ENCODE assay signal across 10 cellular contexts in genomic region chr6:169188051-169188863, GRCh38.
DNase-seq lines count a peak whose midpoint lies in the region; ATAC-seq and TF ChIP-seq lines count a peak whose summit lies in the region.
"Had no signal": no experiment of that assay in that cellular context is flagged by ENCODE, and none has a peak within 500 bp of the region (broad histone marks: within the 10 kb centered on the region; RNA-seq: fewer than 3 reads in every experiment).

No MANE protein-coding gene starts in this region.

- in situ Hi-C loops in Caki2 (cut with HindIII; ENCODE audit: low pct_unique_long_range_greater_than_20kb, low sequenced_read_pairs): no loop called here

- H2BK120ac ChIP-seq in mesendoderm (ENCODE audit: low read depth, low read length): no peak overlapping the region

- no peak overlapping the region for H3K23ac ChIP-seq in mesendoderm (ENCODE audit: low read length)

- no CpG with 5 or more reads among the region's 15 CpGs for WGBS in mesendoderm (ENCODE audit: extremely low coverage, insufficient coverage, low lambda C conversion rate)

- H3K4me1 ChIP-seq in mesendoderm (ENCODE audit: control insufficient read depth, low read depth, low read length) (no peaks in the 10 kb centered on the region), GM23338 (ENCODE audit: insufficient read depth) (no peaks in the 10 kb centered on the region)

- no peaks in the 10 kb centered on the region for H3K9me2 ChIP-seq in GM23338 (ENCODE audit: insufficient read depth)

- no peak overlapping the region for H3K9ac ChIP-seq in mesendoderm (ENCODE audit: low read length)
- H3K9ac ChIP-seq: KMS-11 had no signal

- no peak overlapping the region for H4K5ac ChIP-seq in mesendoderm (ENCODE audit: low read length)

- H3K4me3 Mint-ChIP-seq in GM23338 (no peak overlapping the region), endothelial cell (ENCODE audit: unreplicated experiment) (no peak overlapping the region)

- DNase-seq in Caki2 (ENCODE audit: low read depth): peak; percentile 11
- peak; percentile 81 for DNase-seq in HT1080 (ENCODE audit: low read depth)
- peak; percentile 49 for DNase-seq in amniotic stem cell (lab: John Stamatoyannopoulos, UW)
- DNase-seq in mesendoderm: peak; percentile 14
- no peak for DNase-seq in iPS-NIHi7 (ENCODE audit: extremely low spot score)
- DNase-seq in GM23338 (ENCODE audit: low spot score): no peak
- no peak for DNase-seq in endothelial cell (ENCODE audit: low spot score)
- DNase-seq: right cardiac atrium had no signal

- H3K27ac ChIP-seq in mesendoderm (ENCODE audit: low read depth, low read length): no peak overlapping the region
- no peak overlapping the region for H3K27ac ChIP-seq in GM23338 (ENCODE audit: low read depth)
- H3K27ac ChIP-seq: KMS-11 had no signal

- H3K18ac ChIP-seq in mesendoderm (ENCODE audit: low read length): no peak overlapping the region

- H3K36me3 Mint-ChIP-seq in GM23338 (ENCODE audit: low read depth) (peaks cover 6% of the 10 kb centered on the region; the same call in 1 of the 3 replicates), endothelial cell (ENCODE audit: low read depth, unreplicated experiment) (no peaks in the 10 kb centered on the region)

- H3K4ac ChIP-seq in mesendoderm (ENCODE audit: low read depth, low read length): no peak overlapping the region

- H3K4me3 ChIP-seq in mesendoderm (ENCODE audit: low read length): no peak overlapping the region
- H3K4me3 ChIP-seq in GM23338: no peak overlapping the region

- H2BK15ac ChIP-seq in mesendoderm (replicated peaks; ENCODE audit: low read depth): no peak overlapping the region

- no peak overlapping the region for H2AK5ac ChIP-seq in mesendoderm (ENCODE audit: low read length)

- H2BK5ac ChIP-seq in mesendoderm (ENCODE audit: low read length): no peak overlapping the region

- H3K36me3 ChIP-seq in mesendoderm (ENCODE audit: control insufficient read depth, insufficient read depth, low read length) (no peaks in the 10 kb centered on the region), GM23338 (ENCODE audit: insufficient read depth) (no peaks in the 10 kb centered on the region)

- H3K4me2 ChIP-seq in mesendoderm (ENCODE audit: low read length) (no peak overlapping the region), GM23338 (no peak overlapping the region)
- H3K4me2 ChIP-seq: KMS-11 had no signal

- H3K79me1 ChIP-seq in mesendoderm (ENCODE audit: low read length): no peaks in the 10 kb centered on the region

- ATAC-seq in HG02885 (IDR thresholded peaks at IDR 0.05; ENCODE audit: poor library complexity, unreplicated experiment): no peak
- ATAC-seq in GM23338: no peak
- ATAC-seq: right cardiac atrium had no signal

- H3K27me3 Mint-ChIP-seq in GM23338 (ENCODE audit: insufficient read depth, low read depth, poor library complexity): no peaks in the 10 kb centered on the region
- H3K27me3 Mint-ChIP-seq in endothelial cell (ENCODE audit: unreplicated experiment): peaks cover 2% of the 10 kb centered on the region

- H3K27me3 ChIP-seq in mesendoderm (ENCODE audit: insufficient read depth, low read length, poor library complexity) (no peaks in the 10 kb centered on the region), GM23338 (ENCODE audit: insufficient read depth) (no peaks in the 10 kb centered on the region)

- H3K27ac Mint-ChIP-seq in GM23338 (no peak overlapping the region), endothelial cell (ENCODE audit: unreplicated experiment) (no peak overlapping the region)

- no peak overlapping the region for H4K8ac ChIP-seq in mesendoderm (ENCODE audit: low read depth, low read length)

- H3K9me3 Mint-ChIP-seq in GM23338: peaks cover 18% of the 10 kb centered on the region
- no peaks in the 10 kb centered on the region for H3K9me3 Mint-ChIP-seq in endothelial cell (ENCODE audit: unreplicated experiment)

- H3K79me2 ChIP-seq in mesendoderm (ENCODE audit: control insufficient read depth, insufficient read depth, low read length) (no peaks in the 10 kb centered on the region), GM23338 (replicated peaks; ENCODE audit: insufficient read depth) (no peaks in the 10 kb centered on the region)

- H3F3A ChIP-seq in GM23338 (replicated peaks; ENCODE audit: low read depth): no peaks in the 10 kb centered on the region

- H3K4me1 Mint-ChIP-seq in GM23338 (no peaks in the 10 kb centered on the region), endothelial cell (ENCODE audit: unreplicated experiment) (no peaks in the 10 kb centered on the region)

- H2AFZ ChIP-seq in GM23338: no peak overlapping the region

- H3K56ac ChIP-seq in mesendoderm (ENCODE audit: low read length): no peak overlapping the region

- H4K20me1 ChIP-seq in GM23338 (replicated peaks; ENCODE audit: insufficient read depth): no peaks in the 10 kb centered on the region

- no peak for TF ChIP-seq CTCF in GM23338 (conservative IDR thresholded peaks at IDR 0.05; ENCODE audit: low read depth in 2 of 2)
- TF ChIP-seq CTCF in endothelial cell (IDR thresholded peaks at IDR 0.05; ENCODE audit: unreplicated experiment): no peak

TF ChIP-seq in GM23338, 12 proteins besides CTCF, POLR2A, EP300 and RAD21:
- no peak for TF ChIP-seq CREB1 (CRISPR knock-in tag; IDR thresholded peaks at IDR 0.05; ENCODE audit: low read depth)
- TF ChIP-seq REST (IDR thresholded peaks at IDR 0.05; ENCODE audit: unreplicated experiment): no peak
- TF ChIP-seq ZNF114 (CRISPR knock-in tag; IDR thresholded peaks at IDR 0.05): no peak
- TF ChIP-seq JUNB (IDR thresholded peaks at IDR 0.05; ENCODE audit: unreplicated experiment): no peak

Comparison
In these comparisons a context has a peak if more than half of its experiments do, and no peak if none do; other contexts are left out.
1. DNase-seq: peak in Caki2 (single experiment), HT1080 (single experiment), amniotic stem cell (single experiment) and mesendoderm (single experiment); none in iPS-NIHi7 (single experiment), GM23338 (single experiment) and endothelial cell (single experiment).